Comparison of ENCODE assay signal across 20 cellular contexts in the genomic region with DNA sequence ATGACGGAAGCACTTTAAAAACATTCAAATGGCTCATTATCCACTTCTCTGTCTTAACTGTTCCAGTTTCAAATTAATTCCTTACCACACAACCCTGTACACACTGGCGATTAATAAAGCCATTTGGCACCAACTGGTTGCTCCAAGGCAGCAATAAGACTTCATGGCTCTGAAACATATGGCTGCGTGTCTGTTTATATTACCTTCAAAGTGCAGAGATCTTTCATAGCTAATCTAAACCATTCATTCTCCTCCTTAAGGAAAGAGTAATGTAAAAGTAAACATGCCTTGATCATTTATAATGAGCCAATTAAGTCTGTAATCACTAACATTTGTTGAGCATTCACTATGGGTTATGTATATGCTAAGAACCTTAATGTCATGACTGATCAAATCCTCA.
A peak's percentile ranks its signal among the peaks of the same experiment; 100 is the strongest.
DNase-seq lines count a peak whose midpoint lies in the region; ATAC-seq, FAIRE-seq and TF ChIP-seq lines count a peak whose summit lies in the region.
"Had no signal": no experiment of that assay in that cellular context is flagged by ENCODE, and none has a peak within 500 bp of the region (broad histone marks: within the 10 kb centered on the region; RNA-seq: fewer than 3 reads in every experiment).

No MANE protein-coding gene starts in this region.

- no peak overlapping the region for H3K27ac ChIP-seq in left ventricle myocardium inferior (replicated peaks)

- peak; percentile 75 for FAIRE-seq in H54 (lab: Jason Lieb, UNC)
- FAIRE-seq: G401.6, GM18507, K562 had no signal

- H3K4me3 ChIP-seq in left ventricle myocardium inferior = no peak overlapping the region
- H3K4me3 ChIP-seq: K562 had no signal

- no peak for TF ChIP-seq CTCF in left ventricle myocardium inferior (IDR thresholded peaks at IDR 0.05; ENCODE audit: borderline replicate concordance)

- intact Hi-C loops in left ventricle myocardium inferior (cut with micrococcal nuclease) = no loop called here

- ATAC-seq in GM19023 (IDR thresholded peaks at IDR 0.05; ENCODE audit: unreplicated experiment) = no peak
- ATAC-seq: CD8-positive, alpha-beta T cell; K562; Panc1 had no signal

- DNase-seq in H54 (ENCODE audit: insufficient read length, low spot score) (no peak), NCI-H69 (lab: John Stamatoyannopoulos, UW) (peak; percentile 79), fibroblast of peridontal ligament (ENCODE audit: extremely low read depth) (peak; percentile 31), T1000 (lab: John Stamatoyannopoulos, UW) (no peak), left ventricle myocardium inferior (no peak), cerebellar cortex (ENCODE audit: low spot score) (no peak)
- DNase-seq: AML-193; C1 segment of cervical spinal cord; CD8-positive, alpha-beta T cell; DMS153; MM.1S; NCI-H1048; NCI-H2029; NCI-H510A; NCI-H82 had no signal

- H3K27me3 ChIP-seq in left ventricle myocardium inferior (ENCODE audit: low read depth) = no peaks in the 10 kb centered on the region

- TF ChIP-seq POLR2A in H54 (IDR thresholded peaks at IDR 0.05; ENCODE audit: low read depth, low read length) = no peak

- H3K9me3 ChIP-seq in left ventricle myocardium inferior (replicated peaks) = no peaks in the 10 kb centered on the region

- H3K36me3 ChIP-seq in left ventricle myocardium inferior = no peaks in the 10 kb centered on the region

- H3K4me1 ChIP-seq in left ventricle myocardium inferior = peaks cover 10% of the 10 kb centered on the region

Comparison
In these comparisons a context has a peak if more than half of its experiments do, and no peak if none do; other contexts are left out.
1. DNase-seq: peak in NCI-H69 (single experiment) and fibroblast of peridontal ligament (single experiment); none in H54 (single experiment), T1000 (single experiment), left ventricle myocardium inferior (single experiment) and cerebellar cortex (single experiment).